Comparison of ENCODE assay signal across 8 cellular contexts in genomic region chr12:43805857-43806736, GRCh38. TPM values are rescaled to one million over a fixed set of nuclear protein-coding genes. Genes with fewer than 3 reads are reported as not detected.
DNase-seq lines count a peak whose midpoint lies in the region; ATAC-seq, FAIRE-seq and TF ChIP-seq lines count a peak whose summit lies in the region.

TWF1 (minus strand) TSS chr12:43806317; CDS start chr12:43806245, 72 bp downstream.

- TF ChIP-seq CTCF in OCI-LY7 (conservative IDR thresholded peaks at IDR 0.05; ENCODE audit: low read length) (no peak), epithelial cell of proximal tubule (conservative IDR thresholded peaks at IDR 0.05; ENCODE audit: low read depth, low read length) (peak; percentile 38)

- BruUV-seq in OCI-LY7 (replicated peaks; lab: Mats Ljungman, UMichigan) = no TSS peak

- CTCF ChIA-PET in OCI-LY7 (lab: Charles Lee; ENCODE audit: unreplicated experiment) = interaction anchor here (0.6 to 1.1 kb wide), 2 partner anchors 34 to 41 kb away, joined by 3 read pairs; no protein-coding TSS in a partner anchor

- no peaks in the 10 kb centered on the region for H3K9me2 ChIP-seq in OCI-LY7 (ENCODE audit: insufficient read depth, low read length)

- H4K20me1 ChIP-seq in OCI-LY7 (ENCODE audit: insufficient read depth, low read length) = peaks cover 20% of the 10 kb centered on the region; the same call in 1 of the 2 replicates

- H3K9me3 ChIP-seq in OCI-LY7 (ENCODE audit: low read length) = no peaks in the 10 kb centered on the region
- H3K9me3 ChIP-seq in mucosa of stomach (ENCODE audit: control insufficient read depth, low read length) = no peaks in the 10 kb centered on the region

- no peaks in the 10 kb centered on the region for H3K27me3 ChIP-seq in mucosa of stomach (ENCODE audit: control insufficient read depth, insufficient read depth, low read length)

- H3K27ac ChIP-seq in OCI-LY7 (ENCODE audit: low read depth, low read length, poor library complexity, severe bottlenecking) = peak within 1 kb of the TSS; percentile 90

- H2AFZ ChIP-seq in OCI-LY7 (ENCODE audit: low read length) = peak within 1 kb of the TSS; percentile 92

- peaks cover 36% of the 10 kb centered on the region for H3K4me1 ChIP-seq in OCI-LY7 (ENCODE audit: insufficient read depth, low read length, poor library complexity, severe bottlenecking)
- H3K4me1 ChIP-seq in mucosa of stomach (ENCODE audit: control insufficient read depth, insufficient read depth, low read length) = no peaks in the 10 kb centered on the region

- intact Hi-C loops in OCI-LY7 (cut with micrococcal nuclease; ENCODE audit: unreplicated experiment) = loop anchor here (1.0 to 2.0 kb wide), 2 partner anchors 30 to 47 kb away; partner anchors contain the start of genes IRAK4, PUS7L and TMEM117

- H3K9ac ChIP-seq in mucosa of stomach (ENCODE audit: low read length) = peak within 1 kb of the TSS; percentile 97

- FAIRE-seq in HTR-8/SVneo (lab: Jason Lieb, UNC) = peak; percentile 73

- POLR2A ChIA-PET in OCI-LY7 (lab: Charles Lee) = interaction anchor here (0.5 to 4.5 kb wide), 15 partner anchors 9 to 1627 kb away, joined by 3 to 42 read pairs (median 4); partner anchors contain the start of genes IRAK4, PUS7L and TMEM117

- H3K4me3 ChIP-seq in OCI-LY7 (ENCODE audit: low read depth, low read length, poor library complexity, severe bottlenecking) = peak within 1 kb of the TSS; percentile 92
- H3K4me3 ChIP-seq in epithelial cell of proximal tubule (ENCODE audit: low read depth, low read length) = peak within 1 kb of the TSS; percentile 92
- peak within 1 kb of the TSS; percentile 90 for H3K4me3 ChIP-seq in mucosa of stomach (ENCODE audit: low read length)

- peak; percentile 86 for DNase-seq in DMS 273 (lab: John Stamatoyannopoulos, UW; ENCODE audit: unreplicated experiment)
- peak; percentile 74 for DNase-seq in HTR-8/SVneo (ENCODE audit: insufficient read length, low spot score)
- peak; percentile 81 for DNase-seq in OCI-LY7 (ENCODE audit: low spot score)
- peak; percentile 90 for DNase-seq in activated T-cell treated with anti-CD3 and anti-CD28 coated beads for 48 hours (ENCODE audit: low read depth)
- DNase-seq in epithelial cell of proximal tubule (ENCODE audit: low read depth) = no peak
- DNase-seq in stimulated activated CD8-positive, alpha-beta memory T cell treated with anti-CD3 and anti-CD28 coated beads, Interleukin-7, amount 100 ng/mL, for 1 hour (ENCODE audit: low read depth in 2 of 2) = peak; percentile 67 to 75

- ATAC-seq in GM21381 (IDR thresholded peaks at IDR 0.05; ENCODE audit: unreplicated experiment) = peak; percentile 98

- H3K36me3 ChIP-seq in OCI-LY7 (ENCODE audit: insufficient read depth, low read length) (peaks cover 31% of the 10 kb centered on the region), mucosa of stomach (ENCODE audit: control insufficient read depth, insufficient read depth, low read length) (no peaks in the 10 kb centered on the region)

- H3K79me2 ChIP-seq in OCI-LY7 (ENCODE audit: insufficient read depth, low read depth, low read length) = peaks cover 54% of the 10 kb centered on the region

- H3K4me2 ChIP-seq in OCI-LY7 (ENCODE audit: low read length) = peak within 1 kb of the TSS; percentile 95

RNA-seq across cellular contexts. Expression of gene TWF1, which starts in this region (rescaled TPM):
- total RNA-seq in OCI-LY7 (2014; rRNA removed; shearing (Covaris generic)) = 20.6 and 29.4 TPM in 2 replicates
- total RNA-seq in OCI-LY7 (2022) (22.0 and 26.1 TPM in 2 replicates), epithelial cell of proximal tubule (99.3 and 112 TPM in 2 replicates)
